ENCODE assay signal across 15 cellular contexts in the genomic region with DNA sequence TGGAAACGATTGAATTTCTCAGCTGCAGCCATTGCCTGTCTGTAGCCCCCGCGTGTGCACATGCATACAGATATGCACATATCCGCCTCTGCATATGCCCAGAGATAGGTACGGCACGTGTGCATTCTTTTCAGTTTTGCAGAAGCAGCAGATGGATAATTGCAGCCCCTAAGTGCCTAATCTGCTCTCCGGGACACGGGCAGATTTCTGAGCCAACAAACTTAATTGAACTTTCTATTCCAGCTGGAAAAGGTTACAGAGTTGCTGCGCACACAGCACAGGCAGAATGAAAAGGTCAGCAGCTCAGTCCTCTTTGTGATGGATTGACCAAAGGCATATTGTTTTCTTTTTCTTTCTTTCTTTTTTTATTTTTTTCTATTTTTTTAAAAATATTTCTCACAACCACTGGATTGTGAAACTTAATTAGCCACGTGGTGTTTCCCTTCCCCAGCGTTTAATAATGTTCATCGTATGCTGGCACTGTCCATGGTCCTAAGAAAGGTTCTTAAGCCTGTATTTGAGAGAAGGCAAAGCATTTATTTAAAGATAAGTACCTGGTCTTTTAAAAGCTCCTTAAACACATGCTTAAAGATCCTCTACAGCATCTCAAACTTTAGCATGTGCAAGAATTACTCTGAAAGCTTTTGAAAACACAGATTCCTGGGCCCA.
A peak's percentile ranks its signal among the peaks of the same experiment; 100 is the strongest.
DNase-seq lines count a peak whose midpoint lies in the region; ATAC-seq and TF ChIP-seq lines count a peak whose summit lies in the region.
"Had no signal": no experiment of that assay in that cellular context is flagged by ENCODE, and none has a peak within 500 bp of the region (broad histone marks: within the 10 kb centered on the region; RNA-seq: fewer than 3 reads in every experiment).

No MANE protein-coding gene starts in this region.

- H3K4me1 ChIP-seq in A673 (ENCODE audit: insufficient read depth, low read length, poor library complexity, severe bottlenecking): no peaks in the 10 kb centered on the region
- H3K4me1 ChIP-seq: ascending aorta, pancreas had no signal

- ATAC-seq in GM18861 (IDR thresholded peaks at IDR 0.05; ENCODE audit: unreplicated experiment) (no peak), GM19023 (IDR thresholded peaks at IDR 0.05; ENCODE audit: unreplicated experiment) (no peak)
- ATAC-seq in stimulated activated naive CD8-positive, alpha-beta T cell treated with anti-CD3 and anti-CD28 coated beads, Interleukin-15, Interleukin-2, amounts not matched to agents 100 U/mL and 50 U/mL, for 24 hours: no peak
- ATAC-seq: activated T-cell treated with anti-CD3 and anti-CD28 coated beads, Interleukin-2, amount 50 U/mL, for 4 hours; pancreas had no signal

- in situ Hi-C loops in GM13977 (cut with MboI; ENCODE audit: low pct_unique_long_range_greater_than_20kb, low sequenced_read_pairs, unreplicated experiment): no loop called here

- intact Hi-C loops in A673 (cut with micrococcal nuclease; ENCODE audit: unreplicated experiment): no loop called here

- TF ChIP-seq CTCF in A673 (conservative IDR thresholded peaks at IDR 0.05; ENCODE audit: low read depth, low read length): no peak
- TF ChIP-seq CTCF in GM13977 (IDR thresholded peaks at IDR 0.05; ENCODE audit: extremely low read depth, insufficient read depth, missing control alignments): no peak

- H3K27ac ChIP-seq in A673 (ENCODE audit: low read depth, low read length, poor library complexity, severe bottlenecking): no peak overlapping the region
- H3K27ac ChIP-seq: ascending aorta, pancreas had no signal

- H3K36me3 ChIP-seq in A673 (ENCODE audit: insufficient read depth, low read length, poor library complexity, severe bottlenecking): no peaks in the 10 kb centered on the region
- H3K36me3 ChIP-seq: ascending aorta, pancreas had no signal

- DNase-seq in A673 (ENCODE audit: low spot score) (peak; percentile 16), M059J (ENCODE audit: low read depth) (peak; percentile 11), SW480 (ENCODE audit: low spot score) (peak; percentile 6), iPS-NIHi7 (ENCODE audit: extremely low spot score) (peak; percentile 43), GM13977 (ENCODE audit: low spot score) (no peak)
- no peak for DNase-seq in stimulated activated naive CD8-positive, alpha-beta T cell treated with anti-CD3 and anti-CD28 coated beads, Interleukin-15, Interleukin-2, amounts not matched to agents 100 U/mL and 50 U/mL, for 24 hours
- DNase-seq: activated CD4-positive, alpha-beta T cell treated with anti-CD3 and anti-CD28 coated beads for 1 hour; activated T-cell treated with anti-CD3 and anti-CD28 coated beads, Interleukin-2, amount 50 U/mL, for 4 hours; EL; KBM-7; pancreas; SIG-M5 had no signal

- no peaks in the 10 kb centered on the region for H3K9me3 ChIP-seq in A673 (ENCODE audit: low read depth, low read length, poor library complexity, severe bottlenecking)
- H3K9me3 ChIP-seq: ascending aorta, pancreas had no signal

- no peaks in the 10 kb centered on the region for H3K27me3 ChIP-seq in A673 (replicated peaks; ENCODE audit: insufficient read depth, low read depth, low read length, poor library complexity)
- H3K27me3 ChIP-seq: ascending aorta, pancreas had no signal

- BruUV-seq in A673 (replicated peaks; lab: Mats Ljungman, UMichigan): no TSS peak

- H3K4me3 ChIP-seq in A673 (ENCODE audit: low read depth, low read length, poor library complexity, severe bottlenecking): no peak overlapping the region
- H3K4me3 ChIP-seq: ascending aorta, pancreas had no signal

- POLR2A ChIA-PET in A673 (lab: Charles Lee; ENCODE audit: low non-redundant PET): no interaction called here

- CTCF ChIA-PET in A673 (lab: Charles Lee): no interaction called here

Comparison
In these comparisons a context has a peak if more than half of its experiments do, and no peak if none do; other contexts are left out.
1. DNase-seq: peak in A673 (single experiment), M059J (single experiment), SW480 (single experiment) and iPS-NIHi7 (single experiment); none in GM13977 (single experiment) and stimulated activated naive CD8-positive, alpha-beta T cell treated with anti-CD3 and anti-CD28 coated beads, Interleukin-15, Interleukin-2, amounts not matched to agents 100 U/mL and 50 U/mL, for 24 hours (single experiment).